27 cellular contexts compared by ENCODE assay signal in the genomic region with DNA sequence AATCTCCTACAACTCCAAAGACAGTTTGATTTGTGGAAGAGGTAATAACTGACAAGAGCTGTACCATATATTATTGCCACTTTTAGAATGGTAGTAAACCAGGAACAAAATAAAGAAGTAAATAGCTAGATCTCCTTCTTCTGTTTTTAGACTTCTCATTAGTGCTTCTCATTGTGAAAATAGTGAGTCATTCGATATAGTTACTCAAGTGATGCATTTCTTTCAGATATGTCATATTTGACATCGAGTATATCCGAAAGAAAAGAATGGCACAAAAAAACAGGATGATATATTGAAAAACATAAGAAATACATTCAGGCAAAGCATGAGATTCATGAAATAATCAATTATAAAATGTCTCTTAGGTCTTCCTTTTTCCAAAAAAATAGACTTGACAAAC.
"Had no signal": no experiment of that assay in that cellular context is flagged by ENCODE, and none has a peak within 500 bp of the region (broad histone marks: within the 10 kb centered on the region; RNA-seq: fewer than 3 reads in every experiment).

No MANE protein-coding gene starts in this region.

- H3K27ac Mint-ChIP-seq: activated CD8-positive, alpha-beta T cell treated with anti-CD3 and anti-CD28 coated beads, Interleukin-2, amount 10 ng/mL, durations not matched to agents 7 days and 5 days; activated naive CD4-positive, alpha-beta T cell treated with anti-CD3 and anti-CD28 coated beads, Interleukin-2, amount 50 U/mL, for 24 hours; activated T-cell treated with anti-CD3 and anti-CD28 coated beads, Interleukin-2, amount 50 U/mL, for 24 hours; activated T-helper 1 cell treated with anti-CD3 and anti-CD28 coated beads, Interleukin-12 subunit alpha, Interleukin-12 subunit beta, Interleukin-2, Interleukin-4 antibody, amounts not matched to agents 30 ng/mL and 10 ng/mL and 1 ng/mL, durations not matched to agents 14 hours and 24 hours and 36 hours; T-cell had no signal

- H3K36me3 ChIP-seq: brain microvascular endothelial cell, colonic mucosa, WERI-Rb-1 had no signal

- H3K36me3 Mint-ChIP-seq: activated naive CD4-positive, alpha-beta T cell treated with anti-CD3 and anti-CD28 coated beads, Interleukin-2, amount 50 U/mL, for 24 hours; T-cell had no signal

- H3K4me3 ChIP-seq: colonic mucosa, SK-N-MC had no signal

- H3K27me3 ChIP-seq: brain microvascular endothelial cell, colonic mucosa had no signal

- H3K9me3 ChIP-seq: colonic mucosa had no signal

- H3K27ac ChIP-seq: brain microvascular endothelial cell, colonic mucosa, SK-N-MC, WERI-Rb-1 had no signal

- DNase-seq: activated CD4-positive, alpha-beta T cell treated with anti-CD3 and anti-CD28 coated beads for 48 hours; activated CD4-positive, alpha-beta T cell treated with anti-CD3 and anti-CD28 coated beads, Interleukin-2, amount 50 U/mL, for 4 hours; activated CD8-positive, alpha-beta memory T cell treated with anti-CD3 and anti-CD28 coated beads, Interleukin-2, amount 50 U/mL, for 48 hours; activated CD8-positive, alpha-beta T cell treated with anti-CD3 and anti-CD28 coated beads, Interleukin-2, amount 10 ng/mL, durations not matched to agents 7 days and 5 days; activated effector memory CD4-positive, alpha-beta T cell treated with Interleukin-2 at 50 U/mL for 16 hours; activated naive CD4-positive, alpha-beta T cell; activated T-cell treated with anti-CD3 and anti-CD28 coated beads, Interleukin-2, amount 50 U/mL, for 24 hours; amygdala; brain microvascular endothelial cell; cerebellar nuclear complex; colonic mucosa; KG1; NCI-H1092; NCI-H1417; NCI-H1694; NCI-H2029 treated with DMSO at 0.1 percent for 48 hours; NCI-H524; RPMI8226; T-cell; T-helper 2 cell; T1000; WERI-Rb-1 had no signal

- H3K4me1 Mint-ChIP-seq: activated naive CD4-positive, alpha-beta T cell treated with anti-CD3 and anti-CD28 coated beads, Interleukin-2, amount 50 U/mL, for 24 hours; T-cell had no signal

- H3K4me3 Mint-ChIP-seq: activated CD8-positive, alpha-beta T cell treated with anti-CD3 and anti-CD28 coated beads, Interleukin-2, amount 10 ng/mL, durations not matched to agents 7 days and 5 days; activated naive CD4-positive, alpha-beta T cell treated with anti-CD3 and anti-CD28 coated beads, Interleukin-2, amount 50 U/mL, for 24 hours; activated T-cell treated with anti-CD3 and anti-CD28 coated beads, Interleukin-2, amount 50 U/mL, for 24 hours; activated T-helper 1 cell treated with anti-CD3 and anti-CD28 coated beads, Interleukin-12 subunit alpha, Interleukin-12 subunit beta, Interleukin-2, Interleukin-4 antibody, amounts not matched to agents 30 ng/mL and 10 ng/mL and 1 ng/mL, durations not matched to agents 14 hours and 24 hours and 36 hours; T-cell had no signal

- H3K4me1 ChIP-seq: colonic mucosa had no signal

- ATAC-seq: activated CD8-positive, alpha-beta T cell treated with anti-CD3 and anti-CD28 coated beads, Interleukin-2, amount 10 ng/mL, durations not matched to agents 7 days and 5 days; Panc1; Right ventricle myocardium inferior; T-cell had no signal

- H3K27me3 Mint-ChIP-seq: activated naive CD4-positive, alpha-beta T cell treated with anti-CD3 and anti-CD28 coated beads, Interleukin-2, amount 50 U/mL, for 24 hours; activated T-cell treated with anti-CD3 and anti-CD28 coated beads, Interleukin-2, amount 50 U/mL, for 24 hours; T-cell had no signal
